9 cellular contexts compared by ENCODE assay signal in genomic region chr2:65231892-65232477, GRCh38. TPM values are rescaled to one million over a fixed set of nuclear protein-coding genes. Genes with fewer than 3 reads are reported as not detected.
DNase-seq lines count a peak whose midpoint lies in the region; ATAC-seq and TF ChIP-seq lines count a peak whose summit lies in the region.
"Had no signal": no experiment of that assay in that cellular context is flagged by ENCODE, and none has a peak within 500 bp of the region (broad histone marks: within the 10 kb centered on the region; RNA-seq: fewer than 3 reads in every experiment).

No MANE protein-coding gene starts in this region.

- no peaks in the 10 kb centered on the region for H3K9me3 ChIP-seq in PC-3 (ENCODE audit: low read length)
- peaks cover 5% of the 10 kb centered on the region for H3K9me3 ChIP-seq in endodermal cell (ENCODE audit: control insufficient read depth, low read length)

- H3K36me3 Mint-ChIP-seq in dendritic cell treated with granulocyte-macrophage colony-stimulating factor and Interleukin-4, amounts not matched to agents 40 ng/mL and 50 ng/mL, for 4 days (ENCODE audit: low read depth), result peaks cover 58% of the 10 kb centered on the region
- H3K36me3 Mint-ChIP-seq in endodermal cell (ENCODE audit: low read depth), result peaks cover 17% of the 10 kb centered on the region

- H3K36me3 ChIP-seq in PC-3 (ENCODE audit: low read depth, low read length) (peaks cover 13% of the 10 kb centered on the region; the same call in 1 of the 2 replicates), endodermal cell (ENCODE audit: control insufficient read depth, insufficient read depth, low read length) (peaks cover 41% of the 10 kb centered on the region)

- peaks cover 36% of the 10 kb centered on the region for H4K20me1 ChIP-seq in PC-3 (ENCODE audit: low read length)

- H3K27me3 ChIP-seq in PC-3 (ENCODE audit: low read length) (no peaks in the 10 kb centered on the region), endodermal cell (ENCODE audit: control insufficient read depth, insufficient read depth, low read length, poor library complexity, severe bottlenecking) (no peaks in the 10 kb centered on the region)

- H3K4me3 ChIP-seq in GM12865 (ENCODE audit: low read depth, low read length) (peak overlapping the region; percentile 31), PC-3 (ENCODE audit: low read length) (no peak overlapping the region), skin epidermis (no peak overlapping the region), endodermal cell (ENCODE audit: low read length) (no peak overlapping the region)

- no peak overlapping the region for H3K9ac ChIP-seq in PC-3 (ENCODE audit: low read length)
- no peak overlapping the region for H3K9ac ChIP-seq in endodermal cell (ENCODE audit: extremely low read depth, low read length, poor library complexity, severe bottlenecking)

- no peaks in the 10 kb centered on the region for H3K9me3 Mint-ChIP-seq in dendritic cell treated with granulocyte-macrophage colony-stimulating factor and Interleukin-4, amounts not matched to agents 40 ng/mL and 50 ng/mL, for 4 days
- H3K9me3 Mint-ChIP-seq in endodermal cell, result no peaks in the 10 kb centered on the region

- H3K27ac Mint-ChIP-seq in dendritic cell treated with granulocyte-macrophage colony-stimulating factor and Interleukin-4, amounts not matched to agents 40 ng/mL and 50 ng/mL, for 4 days, result peak overlapping the region; percentile 79
- H3K27ac Mint-ChIP-seq in endodermal cell, result no peak overlapping the region

- H3K9me2 ChIP-seq in PC-3 (replicated peaks; ENCODE audit: low read length), result no peaks in the 10 kb centered on the region

- no peak for ATAC-seq in PC-3

- peaks cover 6% of the 10 kb centered on the region for H3F3A ChIP-seq in PC-3 (ENCODE audit: low read length, unreplicated experiment)

- no TSS peak for BruUV-seq in PC-3 (replicated peaks; lab: Mats Ljungman, UMichigan)

- H3K27ac ChIP-seq in PC-3 (ENCODE audit: low read length), result peak overlapping the region; percentile 42
- H3K27ac ChIP-seq in skin epidermis, result peak overlapping the region in 12 of 21 experiments; percentile 11 to 57 (median 40)
- H3K27ac ChIP-seq in endodermal cell (ENCODE audit: low read depth, low read length), result no peak overlapping the region

- DNase-seq in GM12865 (ENCODE audit: low read depth) (peak; percentile 37), PC-3 (no peak), NCI-H2196 treated with DMSO at 0.1 percent for 48 hours (lab: John Stamatoyannopoulos, UW; ENCODE audit: unreplicated experiment) (no peak), endodermal cell (no peak), LoVo (ENCODE audit: low spot score) (no peak), G401 (ENCODE audit: low spot score) (no peak)
- DNase-seq: NCI-H2171 had no signal

- no peak overlapping the region for H2AFZ ChIP-seq in PC-3 (ENCODE audit: low read length)

- H3K27me3 Mint-ChIP-seq in dendritic cell treated with granulocyte-macrophage colony-stimulating factor and Interleukin-4, amounts not matched to agents 40 ng/mL and 50 ng/mL, for 4 days, result no peaks in the 10 kb centered on the region
- no peaks in the 10 kb centered on the region for H3K27me3 Mint-ChIP-seq in endodermal cell (ENCODE audit: insufficient read depth)

- TF ChIP-seq CTCF in GM12865 (IDR thresholded peaks at IDR 0.05; ENCODE audit: insufficient read depth, low read depth, low read length, missing control alignments), result no peak
- no peak for TF ChIP-seq CTCF in PC-3 (conservative IDR thresholded peaks at IDR 0.05; ENCODE audit: low read depth, low read length)
- no peak for TF ChIP-seq CTCF in endodermal cell (conservative IDR thresholded peaks at IDR 0.05)

- peak overlapping the region; percentile 54 for H3K4me2 ChIP-seq in PC-3 (ENCODE audit: low read length)

- H3K4me1 Mint-ChIP-seq in dendritic cell treated with granulocyte-macrophage colony-stimulating factor and Interleukin-4, amounts not matched to agents 40 ng/mL and 50 ng/mL, for 4 days (ENCODE audit: low read depth), result peaks cover 32% of the 10 kb centered on the region
- peaks cover 3% of the 10 kb centered on the region for H3K4me1 Mint-ChIP-seq in endodermal cell

- POLR2A ChIA-PET in PC-3 (lab: Charles Lee; ENCODE audit: unreplicated experiment), result no interaction called here

- peaks cover 34% of the 10 kb centered on the region for H3K4me1 ChIP-seq in PC-3 (ENCODE audit: insufficient read depth, low read length)
- H3K4me1 ChIP-seq in endodermal cell (ENCODE audit: control insufficient read depth, insufficient read depth, low read length), result no peaks in the 10 kb centered on the region

- H3K4me3 Mint-ChIP-seq in dendritic cell treated with granulocyte-macrophage colony-stimulating factor and Interleukin-4, amounts not matched to agents 40 ng/mL and 50 ng/mL, for 4 days, result peak overlapping the region; percentile 34
- H3K4me3 Mint-ChIP-seq in endodermal cell, result no peak overlapping the region

- WGBS in endodermal cell (ENCODE audit: insufficient coverage in 1 of 2, insufficient read length in 1 of 2), 2 experiments, result 95 to 98% methylated on average over 5 to 8 of the region's 8 CpGs

- CTCF ChIA-PET in PC-3 (lab: Charles Lee), result no interaction called here

- intact Hi-C loops in PC-3 (cut with micrococcal nuclease), result no loop called here
- intact Hi-C loops in dendritic cell treated with granulocyte-macrophage colony-stimulating factor and Interleukin-4, amounts not matched to agents 40 ng/mL and 50 ng/mL, for 4 days (cut with micrococcal nuclease), result no loop called here

- H3K79me2 ChIP-seq in PC-3 (ENCODE audit: low read length), result peaks cover 97% of the 10 kb centered on the region

- in situ Hi-C loops in G401 (cut with HindIII; ENCODE audit: low sequenced_read_pairs), result no loop called here

RNA-seq across cellular contexts. Expression of gene ACTR2, which starts 4.4 kb away (rescaled TPM):
- total RNA-seq in PC-3 (2014; rRNA removed) (56.7 and 67.2 TPM in 2 replicates), endodermal cell (100 to 1,000 TPM; 254 to 256 TPM)
- polyA plus RNA-seq in endodermal cell (2013, experiment 1 of 2), result 152 TPM
- 152 TPM for polyA plus RNA-seq in endodermal cell (2013, experiment 2 of 2)
- total RNA-seq in G401 (2014; rRNA removed; shearing (Covaris generic)), result 31.9 and 47.2 TPM in 2 replicates
